Comparison of ENCODE assay signal across 8 cellular contexts in genomic region chr5:74685979-74686631, GRCh38. TPM values are rescaled to one million over a fixed set of nuclear protein-coding genes. Genes with fewer than 3 reads are reported as not detected.
DNase-seq lines count a peak whose midpoint lies in the region; ATAC-seq and TF ChIP-seq lines count a peak whose summit lies in the region.

No MANE protein-coding gene starts in this region.

- H3K27me3 ChIP-seq in Karpas-422 (ENCODE audit: low read length) (no peaks in the 10 kb centered on the region), mesenchymal stem cell (ENCODE audit: control insufficient read depth in 1 of 2, insufficient read depth in 1 of 2, low read length in 2 of 2) (no peaks in the 10 kb centered on the region), uterus (no peaks in the 10 kb centered on the region)

- H3K36me3 ChIP-seq in Karpas-422 (ENCODE audit: insufficient read depth, low read length) (peaks cover 7% of the 10 kb centered on the region; the same call in 1 of the 2 replicates), mesenchymal stem cell (ENCODE audit: control insufficient read depth in 1 of 2, insufficient read depth in 2 of 2, low read depth in 1 of 2, low read length in 2 of 2) (peaks cover 3 to 20% of the 10 kb centered on the region in 2 experiments), uterus (no peaks in the 10 kb centered on the region)

- H2BK12ac ChIP-seq in mesenchymal stem cell (ENCODE audit: low read length in 2 of 2): no peak overlapping the region

- H3K4me1 ChIP-seq in Karpas-422 (ENCODE audit: low read length) (peaks cover 17% of the 10 kb centered on the region), mesenchymal stem cell (ENCODE audit: control insufficient read depth, insufficient read depth, low read depth, low read length) (peaks cover 17% of the 10 kb centered on the region), uterus (no peaks in the 10 kb centered on the region)

- H2BK5ac ChIP-seq in mesenchymal stem cell (ENCODE audit: low read depth, low read length, poor library complexity, severe bottlenecking): no peak overlapping the region

- peaks cover 31% of the 10 kb centered on the region for H3K79me2 ChIP-seq in Karpas-422 (ENCODE audit: low read length)

- H3K4me2 ChIP-seq in Karpas-422 (ENCODE audit: low read depth, low read length, poor library complexity, severe bottlenecking): peak overlapping the region; percentile 73
- peak overlapping the region; percentile 99 for H3K4me2 ChIP-seq in mesenchymal stem cell (ENCODE audit: low read length, poor library complexity, severe bottlenecking)

- DNase-seq in EH (ENCODE audit: low read depth) (peak; percentile 61), Karpas-422 (peak; percentile 84), choroid plexus epithelial cell (ENCODE audit: low read depth) (peak; percentile 65), mesenchymal stem cell (peak; percentile 22), uterus (no peak), NCI-H446 (lab: John Stamatoyannopoulos, UW) (no peak), omental fat pad (ENCODE audit: low spot score) (no peak)

- peak overlapping the region; percentile 92 for H3K4me3 ChIP-seq in Karpas-422 (ENCODE audit: low read length)
- peak overlapping the region; percentile 91 for H3K4me3 ChIP-seq in choroid plexus epithelial cell (ENCODE audit: low read depth, low read length)
- peak overlapping the region; percentile 95 to 99 for H3K4me3 ChIP-seq in mesenchymal stem cell (ENCODE audit: insufficient read depth in 1 of 2, low read depth in 1 of 2, low read length in 2 of 2)
- H3K4me3 ChIP-seq in uterus: peak overlapping the region; percentile 73 to 76

- no peak overlapping the region for H4K8ac ChIP-seq in mesenchymal stem cell (ENCODE audit: low read length)

- no peaks in the 10 kb centered on the region for H3K9me2 ChIP-seq in Karpas-422 (replicated peaks; ENCODE audit: insufficient read depth, low read length)

- no peak overlapping the region for H2BK120ac ChIP-seq in mesenchymal stem cell (ENCODE audit: low read depth, low read length)

- no peak overlapping the region for H2AK5ac ChIP-seq in mesenchymal stem cell (ENCODE audit: low read length, severe bottlenecking)

- TF ChIP-seq POLR2A in uterus (IDR thresholded peaks at IDR 0.05): no peak

- H3K4ac ChIP-seq in mesenchymal stem cell (ENCODE audit: low read depth in 1 of 2, low read length in 2 of 2): no peak overlapping the region

- H3K79me1 ChIP-seq in mesenchymal stem cell (replicated peaks; ENCODE audit: low read length, poor library complexity, severe bottlenecking): peaks cover 13% of the 10 kb centered on the region

- TF ChIP-seq CTCF in choroid plexus epithelial cell (conservative IDR thresholded peaks at IDR 0.05; ENCODE audit: low read depth, low read length): no peak
- TF ChIP-seq CTCF in uterus (IDR thresholded peaks at IDR 0.05): no peak
- no peak for TF ChIP-seq CTCF in omental fat pad (IDR thresholded peaks at IDR 0.05)

- H2AFZ ChIP-seq in Karpas-422 (ENCODE audit: low read length): peak overlapping the region; percentile 90; the same call in 1 of the 2 replicates
- H2AFZ ChIP-seq in mesenchymal stem cell (ENCODE audit: low read depth, low read length): no peak overlapping the region

- no peaks in the 10 kb centered on the region for H4K20me1 ChIP-seq in Karpas-422 (ENCODE audit: insufficient read depth, low read depth, low read length)

- H3K14ac ChIP-seq in mesenchymal stem cell (ENCODE audit: low read length in 2 of 2): no peak overlapping the region

- H3K9ac ChIP-seq in Karpas-422 (ENCODE audit: low read length) (peak overlapping the region; percentile 84), mesenchymal stem cell (ENCODE audit: low read length) (peak overlapping the region; percentile 93)

- WGBS in mesenchymal stem cell: 80% methylated on average over 10 of the region's 10 CpGs

- H3K9me3 ChIP-seq in Karpas-422 (ENCODE audit: low read length) (no peaks in the 10 kb centered on the region), mesenchymal stem cell (ENCODE audit: control insufficient read depth, low read length) (no peaks in the 10 kb centered on the region), uterus (no peaks in the 10 kb centered on the region)

- peak; percentile 58 for ATAC-seq in GM21576 (IDR thresholded peaks at IDR 0.05; ENCODE audit: unreplicated experiment)
- ATAC-seq in omental fat pad (ENCODE audit: low FRiP score): no peak

- peak overlapping the region in 1 of 2 experiments; percentile 99 for H3K23ac ChIP-seq in mesenchymal stem cell (ENCODE audit: low read length in 2 of 2)

- H3K27ac ChIP-seq in Karpas-422 (ENCODE audit: low read length): peak overlapping the region; percentile 22; the same call in 1 of the 2 replicates
- no peak overlapping the region for H3K27ac ChIP-seq in mesenchymal stem cell (ENCODE audit: low read length, poor library complexity, severe bottlenecking)
- peak overlapping the region; percentile 88 for H3K27ac ChIP-seq in uterus

- intact Hi-C loops in uterus (cut with DNase I; ENCODE audit: low total_unique reads): loop anchor here (5.0 kb wide), 1 partner anchor 651 kb away; the partner anchor contains the start of gene HMGCR

- H2BK15ac ChIP-seq in mesenchymal stem cell (ENCODE audit: low read depth, poor library complexity, severe bottlenecking): peak overlapping the region; percentile 99

- peak overlapping the region; percentile 100 for H3K18ac ChIP-seq in mesenchymal stem cell (ENCODE audit: low read depth in 1 of 2, low read length in 2 of 2)

- H4K91ac ChIP-seq in mesenchymal stem cell (ENCODE audit: low read length): no peak overlapping the region

RNA-seq across cellular contexts. Expression of gene HEXB, which starts 1.1 kb away (rescaled TPM):
- total RNA-seq in Karpas-422 (2014; rRNA removed; shearing (Covaris generic); ENCODE audit: low replicate concordance): 70.2 and 74.3 TPM in 2 replicates
- polyA plus RNA-seq in mesenchymal stem cell (2013, experiment 1 of 2): 276 TPM
- polyA plus RNA-seq in mesenchymal stem cell (2013, experiment 2 of 2): 273 TPM
- 100 to 1,000 TPM; 115 to 195 (median 146) TPM for total RNA-seq in uterus
- total RNA-seq in omental fat pad: 100 to 1,000 TPM in 3 of 4 donors, 10 to 100 TPM in 1; 94.2 to 204 (median 136) TPM

RNA-seq across cellular contexts. Expression of gene ENC1, which starts 45.6 kb away (rescaled TPM):
- 0.15 and 0.25 TPM in 2 replicates for total RNA-seq in Karpas-422 (2014; rRNA removed; shearing (Covaris generic); ENCODE audit: low replicate concordance)
- 30.1 TPM for polyA plus RNA-seq in mesenchymal stem cell (2013, experiment 1 of 2)
- 30.2 TPM for polyA plus RNA-seq in mesenchymal stem cell (2013, experiment 2 of 2)
- total RNA-seq in uterus (10 to 100 TPM in 1 of 4 donors, 1 to 10 TPM in 2, under 1 TPM in 1; 0.59 to 75.0 (median 2.9) TPM), omental fat pad (10 to 100 TPM in 3 of 4 donors, 1 to 10 TPM in 1; 7.8 to 22.1 (median 12.9) TPM)

Comparison
In these comparisons a context has a peak if more than half of its experiments do, and no peak if none do; other contexts are left out.
1. DNase-seq: peak in EH (single experiment), Karpas-422 (single experiment), choroid plexus epithelial cell (single experiment) and mesenchymal stem cell (single experiment); none in uterus (0 of 2), NCI-H446 (0 of 2) and omental fat pad (single experiment).
2. Peak in every context shown above with its lines, with median percentiles within 50 percentile points of each other: H3K4me3 ChIP-seq.